1 cellular context compared by ENCODE assay signal in the genomic region with DNA sequence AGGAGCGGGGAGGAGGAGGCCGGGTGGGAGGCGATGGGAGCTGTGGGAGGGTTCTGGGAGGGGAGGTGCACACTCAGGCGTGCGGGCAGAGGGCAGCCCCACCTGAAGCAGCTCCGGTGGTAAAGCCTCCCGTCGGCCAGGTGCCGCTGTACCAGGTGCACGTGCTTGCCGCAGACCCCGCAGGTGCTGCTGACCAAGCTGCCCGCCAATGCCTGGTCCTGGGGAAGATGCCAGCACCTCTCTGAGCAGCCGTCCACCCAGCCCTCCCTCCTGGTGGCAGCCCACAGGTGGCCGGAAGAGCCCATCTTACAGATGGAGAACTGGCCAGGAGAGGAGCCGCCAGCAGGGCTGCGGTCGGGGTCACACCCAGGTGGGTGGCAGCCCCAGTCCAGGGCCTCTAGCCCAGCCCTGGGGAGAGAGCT.
TF ChIP-seq lines count a peak whose summit lies in the region.

No MANE protein-coding gene starts in this region.

TF ChIP-seq in HEK293, 187 proteins besides CTCF, POLR2A, EP300 and RAD21 (continued from another document):
- TF ChIP-seq ZNF623 (tag by site-specific recombination; IDR thresholded peaks at IDR 0.05) (no peak), EGR2 (tag by site-specific recombination; IDR thresholded peaks at IDR 0.05; ENCODE audit: low read depth) (no peak), ZNF76 (tag by site-specific recombination; IDR thresholded peaks at IDR 0.05; ENCODE audit: borderline replicate concordance, low read depth) (no peak), GLIS2 (tag by site-specific recombination; IDR thresholded peaks at IDR 0.05) (peak; percentile 65; the same call in 1 of the 2 replicates), ZNF239 (tag by site-specific recombination; IDR thresholded peaks at IDR 0.05) (no peak), ZNF707 (tag by site-specific recombination; IDR thresholded peaks at IDR 0.05) (no peak), ZNF114 (tag by site-specific recombination; IDR thresholded peaks at IDR 0.05) (no peak), ZNF664 (tag by site-specific recombination; IDR thresholded peaks at IDR 0.05) (no peak), WT1 (tag by site-specific recombination; IDR thresholded peaks at IDR 0.05) (peak; percentile 37; the same call in 1 of the 2 replicates), SCRT2 (tag by site-specific recombination; IDR thresholded peaks at IDR 0.05) (peak; percentile 73), TRIM28 (IDR thresholded peaks at IDR 0.05; ENCODE audit: borderline replicate concordance, low read length) (no peak), YY2 (tag by site-specific recombination; IDR thresholded peaks at IDR 0.05) (no peak)
- TF ChIP-seq, protein P1, sequence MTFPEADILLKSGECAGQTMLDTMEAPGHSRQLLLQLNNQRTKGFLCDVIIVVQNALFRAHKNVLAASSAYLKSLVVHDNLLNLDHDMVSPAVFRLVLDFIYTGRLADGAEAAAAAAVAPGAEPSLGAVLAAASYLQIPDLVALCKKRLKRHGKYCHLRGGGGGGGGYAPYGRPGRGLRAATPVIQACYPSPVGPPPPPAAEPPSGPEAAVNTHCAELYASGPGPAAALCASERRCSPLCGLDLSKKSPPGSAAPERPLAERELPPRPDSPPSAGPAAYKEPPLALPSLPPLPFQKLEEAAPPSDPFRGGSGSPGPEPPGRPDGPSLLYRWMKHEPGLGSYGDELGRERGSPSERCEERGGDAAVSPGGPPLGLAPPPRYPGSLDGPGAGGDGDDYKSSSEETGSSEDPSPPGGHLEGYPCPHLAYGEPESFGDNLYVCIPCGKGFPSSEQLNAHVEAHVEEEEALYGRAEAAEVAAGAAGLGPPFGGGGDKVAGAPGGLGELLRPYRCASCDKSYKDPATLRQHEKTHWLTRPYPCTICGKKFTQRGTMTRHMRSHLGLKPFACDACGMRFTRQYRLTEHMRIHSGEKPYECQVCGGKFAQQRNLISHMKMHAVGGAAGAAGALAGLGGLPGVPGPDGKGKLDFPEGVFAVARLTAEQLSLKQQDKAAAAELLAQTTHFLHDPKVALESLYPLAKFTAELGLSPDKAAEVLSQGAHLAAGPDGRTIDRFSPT (tag by site-specific recombination; IDR thresholded peaks at IDR 0.05), result 0 out of 2 replicates have a peak, but pooled peaks have one; percentile 20
- TF ChIP-seq, protein P2, sequence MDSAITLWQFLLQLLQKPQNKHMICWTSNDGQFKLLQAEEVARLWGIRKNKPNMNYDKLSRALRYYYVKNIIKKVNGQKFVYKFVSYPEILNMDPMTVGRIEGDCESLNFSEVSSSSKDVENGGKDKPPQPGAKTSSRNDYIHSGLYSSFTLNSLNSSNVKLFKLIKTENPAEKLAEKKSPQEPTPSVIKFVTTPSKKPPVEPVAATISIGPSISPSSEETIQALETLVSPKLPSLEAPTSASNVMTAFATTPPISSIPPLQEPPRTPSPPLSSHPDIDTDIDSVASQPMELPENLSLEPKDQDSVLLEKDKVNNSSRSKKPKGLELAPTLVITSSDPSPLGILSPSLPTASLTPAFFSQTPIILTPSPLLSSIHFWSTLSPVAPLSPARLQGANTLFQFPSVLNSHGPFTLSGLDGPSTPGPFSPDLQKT (IDR thresholded peaks at IDR 0.05; ENCODE audit: borderline replicate concordance, low read depth, low read length), result no peak
TF ChIP-seq in HEK293: peak in this region for 4.
